Comparison of ENCODE assay signal across 8 cellular contexts in genomic region chr7:18495412-18496335, GRCh38. TPM values are rescaled to one million over a fixed set of nuclear protein-coding genes. Genes with fewer than 3 reads are reported as not detected.
DNase-seq lines count a peak whose midpoint lies in the region; ATAC-seq and TF ChIP-seq lines count a peak whose summit lies in the region.

Gene HDAC9, plus strand, starts transcription at chr7:18495749. Its CDS starts 554 bp downstream, at chr7:18496303.

- no peak for TF ChIP-seq POLR2A in breast epithelium (IDR thresholded peaks at IDR 0.05)
- TF ChIP-seq POLR2A in prostate gland (IDR thresholded peaks at IDR 0.05), result no peak

- WGBS in prostate gland, result 14% methylated on average over 18 of the region's 18 CpGs

- no peaks in the 10 kb centered on the region for H3K4me1 ChIP-seq in breast epithelium
- no peaks in the 10 kb centered on the region for H3K4me1 ChIP-seq in prostate gland (replicated peaks)

- intact Hi-C loops in breast epithelium (cut with DNase I; ENCODE audit: low total_unique reads), result no loop called here
- intact Hi-C loops in prostate gland (cut with DNase I), result no loop called here

- H3K27ac ChIP-seq in breast epithelium, result no peak within 1 kb of the TSS
- no peak within 1 kb of the TSS for H3K27ac ChIP-seq in prostate gland

- H3K9me3 ChIP-seq in breast epithelium, result no peaks in the 10 kb centered on the region
- no peaks in the 10 kb centered on the region for H3K9me3 ChIP-seq in prostate gland

- no peaks in the 10 kb centered on the region for H3K36me3 ChIP-seq in breast epithelium
- no peaks in the 10 kb centered on the region for H3K36me3 ChIP-seq in prostate gland

- TF ChIP-seq CTCF in breast epithelium (IDR thresholded peaks at IDR 0.05), result no peak
- no peak for TF ChIP-seq CTCF in prostate gland (IDR thresholded peaks at IDR 0.05)

- H3K4me3 ChIP-seq in breast epithelium, result peak within 1 kb of the TSS; percentile 34 to 66 (median 40)
- H3K4me3 ChIP-seq in skeletal muscle cell (ENCODE audit: low read depth, low read length), result peak within 1 kb of the TSS; percentile 32
- H3K4me3 ChIP-seq in prostate gland, result peak within 1 kb of the TSS in 1 of 2 donors; percentile 13

- H3K27me3 ChIP-seq in breast epithelium, result no peaks in the 10 kb centered on the region
- no peaks in the 10 kb centered on the region for H3K27me3 ChIP-seq in prostate gland (replicated peaks; ENCODE audit: insufficient read depth)

- ATAC-seq in GM19395 (IDR thresholded peaks at IDR 0.05; ENCODE audit: unreplicated experiment) (peak; percentile 87), HG03432 (IDR thresholded peaks at IDR 0.05; ENCODE audit: unreplicated experiment) (peak; percentile 91)

- DNase-seq in COLO829 (ENCODE audit: low spot score) (peak; percentile 63), NCI-H774 (lab: John Stamatoyannopoulos, UW) (peak; percentile 80), breast epithelium (ENCODE audit: low spot score in 2 of 2) (no peak), iPS-NIHi7 (ENCODE audit: extremely low spot score) (peak; percentile 42), skeletal muscle cell (ENCODE audit: low read depth) (peak; percentile 31), prostate gland (ENCODE audit: low spot score) (no peak)

RNA-seq across cellular contexts. Expression of gene HDAC9, which starts in this region (rescaled TPM):
- total RNA-seq in breast epithelium (10 to 100 TPM in 1 of 3 donors, 1 to 10 TPM in 2; 7.2 to 27.5 (median 7.3) TPM), prostate gland (10 to 100 TPM in 1 of 2 donors, 1 to 10 TPM in 1; 8.3 to 31.9 TPM)

Comparison
In these comparisons a context has a peak if more than half of its experiments do, and no peak if none do; other contexts are left out.
1. DNase-seq: peak in COLO829 (single experiment), NCI-H774 (single experiment), iPS-NIHi7 (single experiment) and skeletal muscle cell (single experiment); none in breast epithelium (0 of 2) and prostate gland (single experiment).